ENCODE assay signal across 1 cellular context in genomic region chr17:49191917-49192741, GRCh38.
A peak's percentile ranks its signal among the peaks of the same experiment; 100 is the strongest.
TF ChIP-seq lines count a peak whose summit lies in the region.

No MANE protein-coding gene starts in this region.

TF ChIP-seq in K562, 482 proteins besides CTCF, POLR2A, EP300 and RAD21 (continued from another document and continues in another):
- TF ChIP-seq NRF1 (conservative IDR thresholded peaks at IDR 0.05 in 1 of 2, IDR thresholded peaks at IDR 0.05 in 1 of 2), result no peak; a peak in 1 of 4 replicates
- no peak for TF ChIP-seq ZNF408 (CRISPR knock-in tag; IDR thresholded peaks at IDR 0.05; ENCODE audit: low read depth)
- TF ChIP-seq ETV1 (tag; conservative IDR thresholded peaks at IDR 0.05; ENCODE audit: low read depth), result peak; percentile 91
- 0 out of 2 replicates have a peak, but pooled peaks have one; percentile 66 for TF ChIP-seq SLC30A9 (CRISPR knock-in tag; IDR thresholded peaks at IDR 0.05)
- no peak for TF ChIP-seq ELK1 (CRISPR knock-in tag; IDR thresholded peaks at IDR 0.05)
- TF ChIP-seq, protein P1, sequence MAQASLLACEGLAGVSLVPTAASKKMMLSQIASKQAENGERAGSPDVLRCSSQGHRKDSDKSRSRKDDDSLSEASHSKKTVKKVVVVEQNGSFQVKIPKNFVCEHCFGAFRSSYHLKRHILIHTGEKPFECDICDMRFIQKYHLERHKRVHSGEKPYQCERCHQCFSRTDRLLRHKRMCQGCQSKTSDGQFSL (CRISPR knock-in tag; IDR thresholded peaks at IDR 0.05), result peak; percentile 68
- TF ChIP-seq, protein P1 (tag; IDR thresholded peaks at IDR 0.05), result no peak
- no peak for TF ChIP-seq HMG20A (CRISPR knock-in tag; conservative IDR thresholded peaks at IDR 0.05)
- TF ChIP-seq ZBTB7A (IDR thresholded peaks at IDR 0.05; ENCODE audit: borderline replicate concordance, control insufficient read depth, low read depth, low read length), result peak; percentile 65; the same call in 1 of the 2 replicates
- TF ChIP-seq, protein P2, sequence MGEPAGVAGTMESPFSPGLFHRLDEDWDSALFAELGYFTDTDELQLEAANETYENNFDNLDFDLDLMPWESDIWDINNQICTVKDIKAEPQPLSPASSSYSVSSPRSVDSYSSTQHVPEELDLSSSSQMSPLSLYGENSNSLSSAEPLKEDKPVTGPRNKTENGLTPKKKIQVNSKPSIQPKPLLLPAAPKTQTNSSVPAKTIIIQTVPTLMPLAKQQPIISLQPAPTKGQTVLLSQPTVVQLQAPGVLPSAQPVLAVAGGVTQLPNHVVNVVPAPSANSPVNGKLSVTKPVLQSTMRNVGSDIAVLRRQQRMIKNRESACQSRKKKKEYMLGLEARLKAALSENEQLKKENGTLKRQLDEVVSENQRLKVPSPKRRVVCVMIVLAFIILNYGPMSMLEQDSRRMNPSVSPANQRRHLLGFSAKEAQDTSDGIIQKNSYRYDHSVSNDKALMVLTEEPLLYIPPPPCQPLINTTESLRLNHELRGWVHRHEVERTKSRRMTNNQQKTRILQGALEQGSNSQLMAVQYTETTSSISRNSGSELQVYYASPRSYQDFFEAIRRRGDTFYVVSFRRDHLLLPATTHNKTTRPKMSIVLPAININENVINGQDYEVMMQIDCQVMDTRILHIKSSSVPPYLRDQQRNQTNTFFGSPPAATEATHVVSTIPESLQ (CRISPR knock-in tag; IDR thresholded peaks at IDR 0.05), result peak; percentile 28; the same call in 1 of the 2 replicates
- 0 out of 4 replicates have a peak, but pooled peaks of 1 of the 2 experiments have one; percentile 37 for TF ChIP-seq ETV6 (IDR thresholded peaks at IDR 0.05; ENCODE audit: borderline replicate concordance in 1 of 2, low read depth in 2 of 2, low read length in 1 of 2)
- TF ChIP-seq ETV6 (CRISPR knock-in tag; IDR thresholded peaks at IDR 0.05; ENCODE audit: borderline replicate concordance), result peak; percentile 32; the same call in 1 of the 2 replicates
- TF ChIP-seq, protein P3, sequence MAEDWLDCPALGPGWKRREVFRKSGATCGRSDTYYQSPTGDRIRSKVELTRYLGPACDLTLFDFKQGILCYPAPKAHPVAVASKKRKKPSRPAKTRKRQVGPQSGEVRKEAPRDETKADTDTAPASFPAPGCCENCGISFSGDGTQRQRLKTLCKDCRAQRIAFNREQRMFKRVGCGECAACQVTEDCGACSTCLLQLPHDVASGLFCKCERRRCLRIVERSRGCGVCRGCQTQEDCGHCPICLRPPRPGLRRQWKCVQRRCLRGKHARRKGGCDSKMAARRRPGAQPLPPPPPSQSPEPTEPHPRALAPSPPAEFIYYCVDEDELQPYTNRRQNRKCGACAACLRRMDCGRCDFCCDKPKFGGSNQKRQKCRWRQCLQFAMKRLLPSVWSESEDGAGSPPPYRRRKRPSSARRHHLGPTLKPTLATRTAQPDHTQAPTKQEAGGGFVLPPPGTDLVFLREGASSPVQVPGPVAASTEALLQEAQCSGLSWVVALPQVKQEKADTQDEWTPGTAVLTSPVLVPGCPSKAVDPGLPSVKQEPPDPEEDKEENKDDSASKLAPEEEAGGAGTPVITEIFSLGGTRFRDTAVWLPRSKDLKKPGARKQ (CRISPR knock-in tag; IDR thresholded peaks at IDR 0.05), result no peak
- peak; percentile 27; the same call in 1 of the 2 replicates for TF ChIP-seq ZNF121 (CRISPR knock-in tag; conservative IDR thresholded peaks at IDR 0.05)
- TF ChIP-seq NFRKB (IDR thresholded peaks at IDR 0.05; ENCODE audit: low read depth), result peak; percentile 68; the same call in 1 of the 2 replicates
- TF ChIP-seq SRF (CRISPR knock-in tag; IDR thresholded peaks at IDR 0.05), result peak; percentile 93 to 98
- no peak; the same call in none of the 2 replicates for TF ChIP-seq ZNF764 (CRISPR knock-in tag; IDR thresholded peaks at IDR 0.05; ENCODE audit: low read depth)
- no peak for TF ChIP-seq FOXJ3 (CRISPR knock-in tag; IDR thresholded peaks at IDR 0.05)
- TF ChIP-seq HNRNPL (IDR thresholded peaks at IDR 0.05; ENCODE audit: low read depth, low read length), result no peak
- TF ChIP-seq JUNB (CRISPR knock-in tag; conservative IDR thresholded peaks at IDR 0.05), result no peak
- TF ChIP-seq ZNF644 (tag; IDR thresholded peaks at IDR 0.05; ENCODE audit: low read depth), result no peak
- no peak for TF ChIP-seq ZNF184 (CRISPR knock-in tag; IDR thresholded peaks at IDR 0.05)
- peak; percentile 35 for TF ChIP-seq JUND (IDR thresholded peaks at IDR 0.05; ENCODE audit: borderline replicate concordance, low read depth, low read length)
- TF ChIP-seq JUND (tag; IDR thresholded peaks at IDR 0.05; ENCODE audit: borderline replicate concordance, low read depth, low read length), result peak; percentile 17; the same call in 1 of the 3 replicates
- no peak for TF ChIP-seq IRF9 (tag; IDR thresholded peaks at IDR 0.05)
- TF ChIP-seq ZNF407 (IDR thresholded peaks at IDR 0.05; ENCODE audit: low read depth), result peak; percentile 69
- peak in 2 of 3 experiments; percentile 11 to 57 for TF ChIP-seq YY1 (IDR thresholded peaks at IDR 0.05; ENCODE audit: borderline replicate concordance in 1 of 3, control insufficient read depth in 1 of 3, extremely low read depth in 1 of 3, insufficient read depth in 3 of 3, insufficient read length in 1 of 3, insufficient replicate concordance in 2 of 3, low read depth in 1 of 3, low read length in 2 of 3)
- TF ChIP-seq MAFK (IDR thresholded peaks at IDR 0.05; ENCODE audit: low read length), result peak; percentile 15; the same call in 1 of the 2 replicates
- TF ChIP-seq HEY1 (CRISPR knock-in tag; IDR thresholded peaks at IDR 0.05; ENCODE audit: borderline replicate concordance), result peak; percentile 66; the same call in 1 of the 2 replicates
- no peak for TF ChIP-seq U2AF2 (optimal IDR thresholded peaks at IDR 0.05; ENCODE audit: low read depth, low read length)
- TF ChIP-seq, protein P4, sequence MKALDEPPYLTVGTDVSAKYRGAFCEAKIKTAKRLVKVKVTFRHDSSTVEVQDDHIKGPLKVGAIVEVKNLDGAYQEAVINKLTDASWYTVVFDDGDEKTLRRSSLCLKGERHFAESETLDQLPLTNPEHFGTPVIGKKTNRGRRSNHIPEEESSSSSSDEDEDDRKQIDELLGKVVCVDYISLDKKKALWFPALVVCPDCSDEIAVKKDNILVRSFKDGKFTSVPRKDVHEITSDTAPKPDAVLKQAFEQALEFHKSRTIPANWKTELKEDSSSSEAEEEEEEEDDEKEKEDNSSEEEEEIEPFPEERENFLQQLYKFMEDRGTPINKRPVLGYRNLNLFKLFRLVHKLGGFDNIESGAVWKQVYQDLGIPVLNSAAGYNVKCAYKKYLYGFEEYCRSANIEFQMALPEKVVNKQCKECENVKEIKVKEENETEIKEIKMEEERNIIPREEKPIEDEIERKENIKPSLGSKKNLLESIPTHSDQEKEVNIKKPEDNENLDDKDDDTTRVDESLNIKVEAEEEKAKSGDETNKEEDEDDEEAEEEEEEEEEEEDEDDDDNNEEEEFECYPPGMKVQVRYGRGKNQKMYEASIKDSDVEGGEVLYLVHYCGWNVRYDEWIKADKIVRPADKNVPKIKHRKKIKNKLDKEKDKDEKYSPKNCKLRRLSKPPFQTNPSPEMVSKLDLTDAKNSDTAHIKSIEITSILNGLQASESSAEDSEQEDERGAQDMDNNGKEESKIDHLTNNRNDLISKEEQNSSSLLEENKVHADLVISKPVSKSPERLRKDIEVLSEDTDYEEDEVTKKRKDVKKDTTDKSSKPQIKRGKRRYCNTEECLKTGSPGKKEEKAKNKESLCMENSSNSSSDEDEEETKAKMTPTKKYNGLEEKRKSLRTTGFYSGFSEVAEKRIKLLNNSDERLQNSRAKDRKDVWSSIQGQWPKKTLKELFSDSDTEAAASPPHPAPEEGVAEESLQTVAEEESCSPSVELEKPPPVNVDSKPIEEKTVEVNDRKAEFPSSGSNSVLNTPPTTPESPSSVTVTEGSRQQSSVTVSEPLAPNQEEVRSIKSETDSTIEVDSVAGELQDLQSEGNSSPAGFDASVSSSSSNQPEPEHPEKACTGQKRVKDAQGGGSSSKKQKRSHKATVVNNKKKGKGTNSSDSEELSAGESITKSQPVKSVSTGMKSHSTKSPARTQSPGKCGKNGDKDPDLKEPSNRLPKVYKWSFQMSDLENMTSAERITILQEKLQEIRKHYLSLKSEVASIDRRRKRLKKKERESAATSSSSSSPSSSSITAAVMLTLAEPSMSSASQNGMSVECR (CRISPR knock-in tag; IDR thresholded peaks at IDR 0.05), result no peak
- peak; percentile 67; the same call in 1 of the 2 replicates for TF ChIP-seq SP1 (CRISPR knock-in tag; IDR thresholded peaks at IDR 0.05)
- no peak for TF ChIP-seq ATF2 (CRISPR knock-in tag; IDR thresholded peaks at IDR 0.05)
- TF ChIP-seq ETV5 (CRISPR knock-in tag; IDR thresholded peaks at IDR 0.05; ENCODE audit: low read depth), result peak; percentile 54; the same call in 1 of the 2 replicates
- TF ChIP-seq PHTF2 (CRISPR knock-in tag; IDR thresholded peaks at IDR 0.05), result peak; percentile 79; the same call in 1 of the 2 replicates
- no peak; the same call in 1 of the 2 replicates for TF ChIP-seq NR2C2 (CRISPR knock-in tag; IDR thresholded peaks at IDR 0.05)
- peak; percentile 63 for TF ChIP-seq NR2C2 (tag; IDR thresholded peaks at IDR 0.05)
- TF ChIP-seq TEAD4 (IDR thresholded peaks at IDR 0.05; ENCODE audit: low read length), result peak; percentile 85
- TF ChIP-seq TEAD4 (CRISPR knock-in tag; IDR thresholded peaks at IDR 0.05; ENCODE audit: borderline replicate concordance), result no peak
- TF ChIP-seq TCF7 (IDR thresholded peaks at IDR 0.05; ENCODE audit: borderline replicate concordance), result no peak
